ENCODE assay signal across 25 cellular contexts in genomic region chr22:11627798-11628650, GRCh38.
A peak's percentile ranks its signal among the peaks of the same experiment; 100 is the strongest.
DNase-seq lines count a peak whose midpoint lies in the region; ATAC-seq and TF ChIP-seq lines count a peak whose summit lies in the region.
"Had no signal": no experiment of that assay in that cellular context is flagged by ENCODE, and none has a peak within 500 bp of the region (broad histone marks: within the 10 kb centered on the region; RNA-seq: fewer than 3 reads in every experiment).

No MANE protein-coding gene starts in this region.

- ATAC-seq in Right ventricle myocardium inferior (no peak), Right ventricle myocardium superior (ENCODE audit: poor library complexity) (no peak), gastroesophageal sphincter (peak; percentile 39), omental fat pad (ENCODE audit: low FRiP score) (peak; percentile 23), sciatic nerve (no peak), GM18867 (IDR thresholded peaks at IDR 0.05; ENCODE audit: unreplicated experiment) (no peak)
- ATAC-seq: activated CD4-positive, alpha-beta T cell treated with anti-CD3 and anti-CD28 coated beads for 36 hours; gastrocnemius medialis had no signal

- H3K9me3 ChIP-seq in gastroesophageal sphincter, result peaks cover 0 to 58% (median 2%) of the 10 kb centered on the region in 3 donors
- H3K9me3 ChIP-seq: gastrocnemius medialis, prostate gland had no signal

- no peak for TF ChIP-seq EP300 in gastroesophageal sphincter (IDR thresholded peaks at IDR 0.05)

- TF ChIP-seq CTCF in gastroesophageal sphincter (IDR thresholded peaks at IDR 0.05) (no peak), omental fat pad (IDR thresholded peaks at IDR 0.05) (no peak)

- H3K27ac ChIP-seq in gastroesophageal sphincter, result no peak overlapping the region
- H3K27ac ChIP-seq: ascending aorta, cardiac muscle cell, gastrocnemius medialis, neural progenitor cell, prostate gland had no signal

- no peak overlapping the region for H3K4me3 ChIP-seq in gastroesophageal sphincter
- H3K4me3 ChIP-seq: ascending aorta, cardiac muscle cell, gastrocnemius medialis, neural progenitor cell, prostate gland had no signal

- DNase-seq in Right ventricle myocardium inferior (ENCODE audit: missing footprints), result peak; percentile 69
- no peak for DNase-seq in Right ventricle myocardium superior
- no peak for DNase-seq in omental fat pad (ENCODE audit: low spot score)
- no peak for DNase-seq in kidney tubule cell (ENCODE audit: low spot score)
- DNase-seq in sciatic nerve (ENCODE audit: low spot score), result no peak
- DNase-seq in NCI-H69 (lab: John Stamatoyannopoulos, UW), result no peak
- DNase-seq: 8988T; activated CD4-positive, alpha-beta T cell treated with anti-CD3 and anti-CD28 coated beads for 36 hours; activated CD8-positive, alpha-beta memory T cell treated with anti-CD3 and anti-CD28 coated beads for 24 hours; activated effector memory CD4-positive, alpha-beta T cell treated with anti-CD3 and anti-CD28 coated beads, Interleukin-2, amount 50 U/mL, for 16 hours; activated naive CD8-positive, alpha-beta T cell treated with anti-CD3 and anti-CD28 coated beads for 36 hours; CD4-positive, alpha-beta T cell; gastrocnemius medialis; hypothalamus; MV-4-11; NCI-H1436 treated with DMSO at 0.1 percent for 48 hours; NCI-H2107; NCI-H446; NCI-H82 had no signal

- no peaks in the 10 kb centered on the region for H3K36me3 ChIP-seq in gastroesophageal sphincter
- H3K36me3 ChIP-seq: ascending aorta, cardiac muscle cell, gastrocnemius medialis, neural progenitor cell, prostate gland had no signal

- intact Hi-C loops in Right ventricle myocardium inferior (cut with DNase I) (no loop called here), Right ventricle myocardium superior (cut with DNase I) (no loop called here), sciatic nerve (cut with DNase I) (no loop called here)

- WGBS in gastroesophageal sphincter (ENCODE audit: low coverage in 1 of 2), 2 donors, result 89 to 90% methylated on average over 18 to 29 of the region's 74 CpGs

- no peak for TF ChIP-seq POLR2A in gastroesophageal sphincter (IDR thresholded peaks at IDR 0.05)

- no peaks in the 10 kb centered on the region for H3K4me1 ChIP-seq in gastroesophageal sphincter
- H3K4me1 ChIP-seq: ascending aorta, gastrocnemius medialis, neural progenitor cell, prostate gland had no signal

- no peaks in the 10 kb centered on the region for H3K27me3 ChIP-seq in gastroesophageal sphincter
- H3K27me3 ChIP-seq: ascending aorta, cardiac muscle cell, gastrocnemius medialis, neural progenitor cell had no signal

Comparison
In these comparisons a context has a peak if more than half of its experiments do, and no peak if none do; other contexts are left out.
1. ATAC-seq: peak in gastroesophageal sphincter (single experiment) and omental fat pad (single experiment); none in Right ventricle myocardium inferior (single experiment), Right ventricle myocardium superior (single experiment), sciatic nerve (single experiment) and GM18867 (single experiment).